1 cellular context compared by ENCODE assay signal in the genomic region with DNA sequence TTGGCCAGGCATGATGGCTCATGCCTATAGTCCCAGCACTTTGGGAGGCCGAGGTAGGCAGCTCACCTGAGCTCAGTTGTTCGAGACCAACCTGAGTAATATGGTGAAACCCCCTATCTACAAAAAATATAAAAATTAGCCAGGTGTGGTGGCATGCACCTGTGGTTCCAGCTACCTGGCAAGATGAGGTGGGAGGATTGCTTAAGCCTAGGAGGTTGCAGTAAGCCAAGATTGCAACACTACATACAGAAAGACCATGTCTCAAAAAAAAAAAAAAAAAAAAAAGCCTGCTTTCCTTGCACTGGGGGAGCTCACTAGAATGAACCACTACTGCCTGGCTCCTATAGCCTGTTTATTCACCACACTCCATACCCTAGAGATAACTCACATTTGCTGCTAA.
TF ChIP-seq lines count a peak whose summit lies in the region.

No MANE protein-coding gene starts in this region.

TF ChIP-seq in HepG2, 621 proteins besides CTCF, POLR2A, EP300 and RAD21:
- TF ChIP-seq CENPX (CRISPR knock-in tag; IDR thresholded peaks at IDR 0.05) (no peak), CEBPG (CRISPR knock-in tag; IDR thresholded peaks at IDR 0.05) (0 out of 2 replicates have a peak, but pooled peaks have one; percentile 25), CEBPB (IDR thresholded peaks at IDR 0.05; ENCODE audit: borderline replicate concordance, low read depth, low read length) (peak; percentile 53; the same call in 1 of the 2 replicates)
